ENCODE assay signal across 16 cellular contexts in genomic region chr3:45677841-45678240, GRCh38. TPM values are rescaled to one million over a fixed set of nuclear protein-coding genes. Genes with fewer than 3 reads are reported as not detected.
A peak's percentile ranks its signal among the peaks of the same experiment; 100 is the strongest.
DNase-seq lines count a peak whose midpoint lies in the region; ATAC-seq, FAIRE-seq and TF ChIP-seq lines count a peak whose summit lies in the region.
"Had no signal": no experiment of that assay in that cellular context is flagged by ENCODE, and none has a peak within 500 bp of the region (broad histone marks: within the 10 kb centered on the region; RNA-seq: fewer than 3 reads in every experiment).

No MANE protein-coding gene starts in this region.

- H3K4me3 ChIP-seq in keratinocyte (ENCODE audit: control insufficient read depth in 2 of 3, extremely low read depth in 1 of 3, insufficient read depth in 2 of 3, low read depth in 1 of 3, low read length in 3 of 3): no peak overlapping the region
- no peak overlapping the region for H3K4me3 ChIP-seq in effector memory CD4-positive, alpha-beta T cell (ENCODE audit: insufficient read depth, low read depth, low read length, poor library complexity, severe bottlenecking)
- no peak overlapping the region for H3K4me3 ChIP-seq in kidney (ENCODE audit: low read length in 2 of 2)
- H3K4me3 ChIP-seq: GM23248 had no signal

- no peaks in the 10 kb centered on the region for H3K9me3 ChIP-seq in T-helper 17 cell (ENCODE audit: control insufficient read depth, low read length, poor library complexity, severe bottlenecking)
- H3K9me3 ChIP-seq in keratinocyte (ENCODE audit: control insufficient read depth, low read depth, low read length): no peaks in the 10 kb centered on the region
- no peaks in the 10 kb centered on the region for H3K9me3 ChIP-seq in effector memory CD4-positive, alpha-beta T cell (ENCODE audit: control insufficient read depth, low read length)
- H3K9me3 ChIP-seq in kidney (ENCODE audit: control insufficient read depth in 1 of 2, low read length in 2 of 2): no peaks in the 10 kb centered on the region

- H3K79me2 ChIP-seq in keratinocyte (ENCODE audit: control insufficient read depth, insufficient read depth, low read length): no peaks in the 10 kb centered on the region

- H2AFZ ChIP-seq in keratinocyte (ENCODE audit: control insufficient read depth, low read length): no peak overlapping the region
- H2AFZ ChIP-seq: GM23248 had no signal

- H3K4me2 ChIP-seq in keratinocyte (ENCODE audit: control insufficient read depth, extremely low read depth, insufficient read depth, low read depth, low read length): no peak overlapping the region

- dilution Hi-C loops in keratinocyte (cut with MboI; ENCODE audit: extremely low pct_ligation_motif_present, low sequenced_read_pairs): no loop called here

- FAIRE-seq in keratinocyte (lab: Jason Lieb, UNC): no peak
- no peak for FAIRE-seq in kidney (lab: Jason Lieb, UNC)
- FAIRE-seq: D721Med had no signal

- no peak for ATAC-seq in activated CD8-positive, alpha-beta memory T cell treated with anti-CD3 and anti-CD28 coated beads, Interleukin-2, amount 10 ng/mL, durations not matched to agents 7 days and 5 days
- no peak for ATAC-seq in T-helper 17 cell
- ATAC-seq in stimulated activated memory B cell treated with anti-CD40 and anti-IgM and Interleukin-4, amounts not matched to agents 10 μg/mL and 1 μg/mL and 100 μg/mL, for 72 hours: no peak

- DNase-seq in activated CD8-positive, alpha-beta memory T cell treated with anti-CD3 and anti-CD28 coated beads, Interleukin-2, amount 10 ng/mL, durations not matched to agents 7 days and 5 days: peak; percentile 33
- no peak for DNase-seq in activated CD8-positive, alpha-beta memory T cell treated with anti-CD3 and anti-CD28 coated beads, Interleukin-2, amount 50 U/mL, for 4 hours
- DNase-seq in T-helper 17 cell: no peak
- no peak for DNase-seq in keratinocyte (ENCODE audit: low read depth, low spot score)
- no peak for DNase-seq in NCI-H2196 (lab: John Stamatoyannopoulos, UW; ENCODE audit: unreplicated experiment)
- no peak for DNase-seq in effector memory CD4-positive, alpha-beta T cell
- no peak for DNase-seq in kidney
- DNase-seq: activated CD4-positive, alpha-beta T cell treated with anti-CD3 and anti-CD28 coated beads for 1 hour; activated effector memory CD4-positive, alpha-beta T cell treated with Interleukin-2 at 50 U/mL for 16 hours; kidney glomerular epithelial cell; NCI-H446; T-helper 1 cell had no signal

- peaks cover 35% of the 10 kb centered on the region for H3K36me3 Mint-ChIP-seq in activated CD8-positive, alpha-beta memory T cell treated with anti-CD3 and anti-CD28 coated beads, Interleukin-2, amount 10 ng/mL, durations not matched to agents 7 days and 5 days
- no peaks in the 10 kb centered on the region for H3K36me3 Mint-ChIP-seq in T-helper 17 cell (ENCODE audit: low read depth)
- H3K36me3 Mint-ChIP-seq in stimulated activated memory B cell treated with anti-CD40 and anti-IgM and Interleukin-4, amounts not matched to agents 10 μg/mL and 1 μg/mL and 100 μg/mL, for 72 hours: peaks cover 60% of the 10 kb centered on the region

- intact Hi-C loops in kidney (cut with DNase I): no loop called here

- no peaks in the 10 kb centered on the region for H3K9me1 ChIP-seq in keratinocyte (ENCODE audit: control insufficient read depth, extremely low read depth, insufficient read depth, low read length)

- H3K4me1 Mint-ChIP-seq in activated CD8-positive, alpha-beta memory T cell treated with anti-CD3 and anti-CD28 coated beads, Interleukin-2, amount 10 ng/mL, durations not matched to agents 7 days and 5 days: peaks cover 24% of the 10 kb centered on the region
- peaks cover 9% of the 10 kb centered on the region for H3K4me1 Mint-ChIP-seq in T-helper 17 cell
- H3K4me1 Mint-ChIP-seq in stimulated activated memory B cell treated with anti-CD40 and anti-IgM and Interleukin-4, amounts not matched to agents 10 μg/mL and 1 μg/mL and 100 μg/mL, for 72 hours: peaks cover 16% of the 10 kb centered on the region

- H3K4me1 ChIP-seq in keratinocyte (ENCODE audit: control insufficient read depth, extremely low read depth, insufficient read depth, low read length) (peaks cover 17% of the 10 kb centered on the region), kidney (ENCODE audit: control insufficient read depth in 1 of 2, insufficient read depth in 1 of 2, low read depth in 1 of 2, low read length in 2 of 2) (peaks cover 8 to 11% of the 10 kb centered on the region in 2 donors)
- peaks cover 16% of the 10 kb centered on the region for H3K4me1 ChIP-seq in effector memory CD4-positive, alpha-beta T cell (ENCODE audit: control insufficient read depth, insufficient read depth, low read length, poor library complexity, severe bottlenecking)

- H3K36me3 ChIP-seq in keratinocyte (ENCODE audit: control insufficient read depth in 2 of 2, extremely low read depth in 1 of 2, insufficient read depth in 2 of 2, low read length in 2 of 2) (peaks cover 10 to 17% of the 10 kb centered on the region in 2 experiments), kidney (ENCODE audit: control insufficient read depth in 1 of 2, insufficient read depth in 2 of 2, low read length in 2 of 2) (peaks cover 0 to 11% of the 10 kb centered on the region in 2 donors)
- peaks cover 15% of the 10 kb centered on the region for H3K36me3 ChIP-seq in effector memory CD4-positive, alpha-beta T cell (ENCODE audit: control insufficient read depth, insufficient read depth, low read length)

- H3K9ac ChIP-seq in keratinocyte (ENCODE audit: control insufficient read depth, extremely low read depth, insufficient read depth, low read length): no peak overlapping the region
- H3K9ac ChIP-seq in kidney (ENCODE audit: low read length in 2 of 2): no peak overlapping the region

- CTCF ChIA-PET in activated CD8-positive, alpha-beta memory T cell treated with anti-CD3 and anti-CD28 coated beads, Interleukin-2, amount 10 ng/mL, durations not matched to agents 7 days and 5 days (lab: Charles Lee): interaction anchor here (1.0 to 7.2 kb wide), 6 partner anchors 11 to 21 kb away, joined by 3 to 45 read pairs (median 6); partner anchors contain the start of gene SACM1L

- TF ChIP-seq CTCF in keratinocyte (optimal IDR thresholded peaks at IDR 0.05 in 1 of 3, IDR thresholded peaks at IDR 0.05 in 1 of 3, conservative IDR thresholded peaks at IDR 0.05 in 1 of 3; ENCODE audit: extremely low read depth in 1 of 3, insufficient read depth in 2 of 3, low read length in 3 of 3) (no peak), kidney (IDR thresholded peaks at IDR 0.05; ENCODE audit: borderline replicate concordance, extremely low read depth, insufficient read depth) (no peak)

- no peaks in the 10 kb centered on the region for H3K27me3 Mint-ChIP-seq in activated CD8-positive, alpha-beta memory T cell treated with anti-CD3 and anti-CD28 coated beads, Interleukin-2, amount 10 ng/mL, durations not matched to agents 7 days and 5 days
- no peaks in the 10 kb centered on the region for H3K27me3 Mint-ChIP-seq in T-helper 17 cell
- no peaks in the 10 kb centered on the region for H3K27me3 Mint-ChIP-seq in stimulated activated memory B cell treated with anti-CD40 and anti-IgM and Interleukin-4, amounts not matched to agents 10 μg/mL and 1 μg/mL and 100 μg/mL, for 72 hours

- H3K27me3 ChIP-seq in keratinocyte (ENCODE audit: control insufficient read depth, extremely low read depth, insufficient read depth, low read length): no peaks in the 10 kb centered on the region
- no peaks in the 10 kb centered on the region for H3K27me3 ChIP-seq in effector memory CD4-positive, alpha-beta T cell (replicated peaks; ENCODE audit: control insufficient read depth, insufficient read depth, low read length, poor library complexity, severe bottlenecking)
- H3K27me3 ChIP-seq: brain microvascular endothelial cell had no signal

- H3K9me3 Mint-ChIP-seq in activated CD8-positive, alpha-beta memory T cell treated with anti-CD3 and anti-CD28 coated beads, Interleukin-2, amount 10 ng/mL, durations not matched to agents 7 days and 5 days (ENCODE audit: low read depth): no peaks in the 10 kb centered on the region
- H3K9me3 Mint-ChIP-seq in stimulated activated memory B cell treated with anti-CD40 and anti-IgM and Interleukin-4, amounts not matched to agents 10 μg/mL and 1 μg/mL and 100 μg/mL, for 72 hours: no peaks in the 10 kb centered on the region

- no peak overlapping the region for H3K4me3 Mint-ChIP-seq in activated CD8-positive, alpha-beta memory T cell treated with anti-CD3 and anti-CD28 coated beads, Interleukin-2, amount 10 ng/mL, durations not matched to agents 7 days and 5 days
- H3K4me3 Mint-ChIP-seq in T-helper 17 cell: no peak overlapping the region
- no peak overlapping the region for H3K4me3 Mint-ChIP-seq in stimulated activated memory B cell treated with anti-CD40 and anti-IgM and Interleukin-4, amounts not matched to agents 10 μg/mL and 1 μg/mL and 100 μg/mL, for 72 hours

- H3K27ac ChIP-seq in keratinocyte (ENCODE audit: control insufficient read depth, insufficient read depth, low read length): peak overlapping the region; percentile 71
- no peak overlapping the region for H3K27ac ChIP-seq in effector memory CD4-positive, alpha-beta T cell (ENCODE audit: insufficient read depth, low read length, poor library complexity, severe bottlenecking)
- H3K27ac ChIP-seq in kidney (ENCODE audit: low read depth in 2 of 2, low read length in 2 of 2): no peak overlapping the region

- peak overlapping the region; percentile 54 for H3K27ac Mint-ChIP-seq in activated CD8-positive, alpha-beta memory T cell treated with anti-CD3 and anti-CD28 coated beads, Interleukin-2, amount 10 ng/mL, durations not matched to agents 7 days and 5 days
- H3K27ac Mint-ChIP-seq in T-helper 17 cell: peak overlapping the region; percentile 93
- peak overlapping the region; percentile 74 for H3K27ac Mint-ChIP-seq in stimulated activated memory B cell treated with anti-CD40 and anti-IgM and Interleukin-4, amounts not matched to agents 10 μg/mL and 1 μg/mL and 100 μg/mL, for 72 hours

- H4K20me1 ChIP-seq in keratinocyte (ENCODE audit: control insufficient read depth, extremely low read depth, insufficient read depth, low read length): no peaks in the 10 kb centered on the region

RNA-seq across cellular contexts. Expression of gene SACM1L, which starts 11.4 kb away (rescaled TPM):
- 10 to 100 TPM; 71.6 to 88.7 TPM for total RNA-seq in activated CD8-positive, alpha-beta memory T cell treated with anti-CD3 and anti-CD28 coated beads, Interleukin-2, amount 10 ng/mL, durations not matched to agents 7 days and 5 days
- total RNA-seq in T-helper 17 cell (10 to 100 TPM; 61.0 to 62.5 TPM), kidney (53.1 TPM)
- polyA plus RNA-seq in keratinocyte (17.7 to 44.3 TPM (median 26.9 TPM) in 3 replicates), kidney (ENCODE audit: insufficient read depth, low read depth, low replicate concordance) (27.1 TPM)
- 26.7 TPM for polyA plus RNA-seq in keratinocyte (2011; ENCODE audit: low read depth)
- polyA plus RNA-seq in keratinocyte (2011; cell fraction: cytosol; rRNA removed): 10.2 and 21.6 TPM in 2 replicates
- 28.9 and 44.6 TPM in 2 replicates for polyA plus RNA-seq in keratinocyte (2011; cell fraction: nucleus; rRNA removed)
- polyA plus RNA-seq in keratinocyte (2012; ENCODE audit: low replicate concordance): 17.3 and 27.1 TPM in 2 replicates
- polyA minus RNA-seq in keratinocyte: 5.4 to 33.4 TPM (median 18.5 TPM) in 3 replicates
- 29.5 TPM for polyA minus RNA-seq in keratinocyte (2011; cell fraction: cytosol; rRNA and poly(A)+ RNA removed)
- polyA minus RNA-seq in keratinocyte (2011; cell fraction: nucleus; rRNA and poly(A)+ RNA removed): 28.1 and 58.1 TPM in 2 replicates
